Comparison of ENCODE assay signal across 18 cellular contexts in the genomic region with DNA sequence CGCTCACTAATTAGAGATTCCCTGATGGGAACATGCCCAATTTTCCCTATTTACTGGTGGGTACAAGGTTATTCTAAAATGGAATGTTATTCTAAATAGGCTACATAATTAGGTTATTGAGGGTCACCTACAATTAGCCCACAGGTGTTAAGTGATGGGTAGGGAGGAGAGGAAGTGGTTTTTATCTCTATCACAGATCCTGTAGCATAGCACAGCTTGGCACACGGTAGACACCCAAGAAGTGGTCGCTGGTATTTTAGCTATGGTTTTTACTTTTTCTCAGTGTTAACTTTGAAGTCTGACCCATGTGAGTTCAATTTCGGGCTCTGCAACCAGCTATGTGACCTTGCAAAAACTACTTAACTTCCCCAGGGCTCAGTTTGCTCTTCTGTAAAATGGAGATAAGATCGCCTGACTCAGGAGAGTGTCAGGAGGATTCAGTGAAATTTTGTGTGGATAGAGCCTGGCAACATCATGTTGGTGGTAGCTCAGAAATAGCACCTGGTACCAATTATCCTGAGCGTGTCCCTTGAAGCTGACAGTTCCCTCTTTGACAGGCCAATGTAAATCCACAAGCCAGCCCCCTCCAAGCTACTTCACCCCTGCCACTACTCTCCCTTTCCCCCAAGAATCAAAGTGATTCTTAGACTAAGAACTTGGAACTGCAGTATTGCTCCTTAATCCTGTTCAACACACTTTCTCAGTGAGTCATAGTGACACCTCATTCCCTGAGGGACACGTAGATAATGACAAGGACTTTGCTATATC. TPM values are rescaled to one million over a fixed set of nuclear protein-coding genes. Genes with fewer than 3 reads are reported as not detected.
DNase-seq lines count a peak whose midpoint lies in the region; ATAC-seq and TF ChIP-seq lines count a peak whose summit lies in the region.
"Had no signal": no experiment of that assay in that cellular context is flagged by ENCODE, and none has a peak within 500 bp of the region (broad histone marks: within the 10 kb centered on the region; RNA-seq: fewer than 3 reads in every experiment).

No MANE protein-coding gene starts in this region.

- no peak overlapping the region for H3K4me2 ChIP-seq in mesendoderm (ENCODE audit: low read length)

- TF ChIP-seq CTCF in Caco-2 (IDR thresholded peaks at IDR 0.05; ENCODE audit: insufficient read depth in 1 of 2, low read depth in 1 of 2, low read length in 1 of 2, severe bottlenecking in 1 of 2, unreplicated experiment in 1 of 2) (no peak), esophagus muscularis mucosa (IDR thresholded peaks at IDR 0.05) (no peak)

- no peak overlapping the region for H3K4me3 ChIP-seq in Caco-2 (ENCODE audit: low read depth, low read length)
- H3K4me3 ChIP-seq in mesendoderm (ENCODE audit: low read length) = no peak overlapping the region
- H3K4me3 ChIP-seq in esophagus muscularis mucosa = no peak overlapping the region
- H3K4me3 ChIP-seq: body of pancreas, GM12878, lower lobe of right lung had no signal

- no peak for TF ChIP-seq POLR2A in esophagus muscularis mucosa (IDR thresholded peaks at IDR 0.05; ENCODE audit: low read depth)

- no peaks in the 10 kb centered on the region for H3K27me3 Mint-ChIP-seq in Caco-2 (ENCODE audit: insufficient read depth, unreplicated experiment)
- H3K27me3 Mint-ChIP-seq: stimulated activated naive CD8-positive, alpha-beta T cell treated with anti-CD3 and anti-CD28 coated beads, Interleukin-15, Interleukin-2, amounts not matched to agents 100 ng/mL and 50 ng/mL, for 24 hours had no signal

- WGBS in mesendoderm (ENCODE audit: extremely low coverage, insufficient coverage, low lambda C conversion rate) = no CpG with 5 or more reads among the region's 7 CpGs
- 89% methylated on average over 7 of the region's 7 CpGs for WGBS in esophagus muscularis mucosa

- no peak for TF ChIP-seq EP300 in esophagus muscularis mucosa (IDR thresholded peaks at IDR 0.05)

- H3K79me2 ChIP-seq in mesendoderm (ENCODE audit: control insufficient read depth, insufficient read depth, low read length) = no peaks in the 10 kb centered on the region

- no peak for ATAC-seq in HG02884 (IDR thresholded peaks at IDR 0.05; ENCODE audit: unreplicated experiment)
- ATAC-seq: body of pancreas; GM12878; lower lobe of right lung; naive thymus-derived CD8-positive, alpha-beta T cell had no signal

- H3K27me3 ChIP-seq in Caco-2 (replicated peaks; ENCODE audit: control insufficient read depth, insufficient read depth, low read length) = no peaks in the 10 kb centered on the region
- no peaks in the 10 kb centered on the region for H3K27me3 ChIP-seq in mesendoderm (ENCODE audit: insufficient read depth, low read length, poor library complexity)
- no peaks in the 10 kb centered on the region for H3K27me3 ChIP-seq in esophagus muscularis mucosa
- H3K27me3 ChIP-seq: body of pancreas had no signal

- BruUV-seq in Caco-2 (replicated peaks; lab: Mats Ljungman, UMichigan) = TSS peak; percentile 53

- CTCF ChIA-PET in Caco-2 (lab: Charles Lee) = interaction anchor here (1.2 kb wide), 1 partner anchor 9 kb away, joined by 6 read pairs; the partner anchor contains the start of gene LMCD1

- H3K4me1 Mint-ChIP-seq in Caco-2 (ENCODE audit: low read depth, unreplicated experiment) = peaks cover 49% of the 10 kb centered on the region
- H3K4me1 Mint-ChIP-seq: activated naive CD4-positive, alpha-beta T cell treated with anti-CD3 and anti-CD28 coated beads, Interleukin-2, amount 50 U/mL, for 24 hours had no signal

- H3K4me3 Mint-ChIP-seq in Caco-2 (ENCODE audit: unreplicated experiment) = peak overlapping the region; percentile 9
- H3K4me3 Mint-ChIP-seq: activated naive CD4-positive, alpha-beta T cell treated with anti-CD3 and anti-CD28 coated beads, Interleukin-2, amount 50 U/mL, for 24 hours; naive thymus-derived CD8-positive, alpha-beta T cell; stimulated activated naive CD8-positive, alpha-beta T cell treated with anti-CD3 and anti-CD28 coated beads, Interleukin-15, Interleukin-2, amounts not matched to agents 100 ng/mL and 50 ng/mL, for 24 hours had no signal

- no peak overlapping the region for H4K5ac ChIP-seq in mesendoderm (ENCODE audit: low read length)

- no peak overlapping the region for H2AK5ac ChIP-seq in mesendoderm (ENCODE audit: low read length)

- intact Hi-C loops in Caco-2 (cut with micrococcal nuclease; ENCODE audit: unreplicated experiment) (loop anchor here (1.0 kb wide), 1 partner anchor 8 kb away; the partner anchor contains the start of gene LMCD1), esophagus muscularis mucosa (cut with DNase I) (no loop called here)

- H3K27ac Mint-ChIP-seq in Caco-2 (ENCODE audit: unreplicated experiment) = peak overlapping the region; percentile 82
- H3K27ac Mint-ChIP-seq: activated naive CD4-positive, alpha-beta T cell treated with anti-CD3 and anti-CD28 coated beads, Interleukin-2, amount 50 U/mL, for 24 hours; stimulated activated naive CD8-positive, alpha-beta T cell treated with anti-CD3 and anti-CD28 coated beads, Interleukin-15, Interleukin-2, amounts not matched to agents 100 ng/mL and 50 ng/mL, for 24 hours had no signal

- H2BK5ac ChIP-seq in mesendoderm (ENCODE audit: low read length) = no peak overlapping the region

- H3K27ac ChIP-seq in mesendoderm (ENCODE audit: low read depth, low read length) = no peak overlapping the region
- H3K27ac ChIP-seq in esophagus muscularis mucosa (replicated peaks in 1 of 4) = no peak overlapping the region
- H3K27ac ChIP-seq: body of pancreas, lower lobe of right lung had no signal

- H3K36me3 ChIP-seq in Caco-2 (ENCODE audit: control insufficient read depth, insufficient read depth, low read length) = no peaks in the 10 kb centered on the region
- no peaks in the 10 kb centered on the region for H3K36me3 ChIP-seq in mesendoderm (ENCODE audit: control insufficient read depth, insufficient read depth, low read length)
- H3K36me3 ChIP-seq in esophagus muscularis mucosa = no peaks in the 10 kb centered on the region
- H3K36me3 ChIP-seq: lower lobe of right lung had no signal

- H3K4ac ChIP-seq in mesendoderm (ENCODE audit: low read depth, low read length) = no peak overlapping the region

- no peaks in the 10 kb centered on the region for H3K36me3 Mint-ChIP-seq in Caco-2 (ENCODE audit: insufficient read depth, unreplicated experiment)
- H3K36me3 Mint-ChIP-seq: activated naive CD4-positive, alpha-beta T cell treated with anti-CD3 and anti-CD28 coated beads, Interleukin-2, amount 50 U/mL, for 24 hours; naive thymus-derived CD8-positive, alpha-beta T cell had no signal

- no peak overlapping the region for H4K8ac ChIP-seq in mesendoderm (ENCODE audit: low read depth, low read length)

- H3K4me1 ChIP-seq in Caco-2 (peaks cover 70% of the 10 kb centered on the region), mesendoderm (ENCODE audit: control insufficient read depth, low read depth, low read length) (peaks cover 3% of the 10 kb centered on the region), esophagus muscularis mucosa (peaks cover 8 to 34% (median 31%) of the 10 kb centered on the region in 4 donors)
- H3K4me1 ChIP-seq: body of pancreas had no signal

- no peak overlapping the region for H3K18ac ChIP-seq in mesendoderm (ENCODE audit: low read length)

- no peak overlapping the region for H3K9ac ChIP-seq in mesendoderm (ENCODE audit: low read length)

- no peak overlapping the region for H3K56ac ChIP-seq in mesendoderm (ENCODE audit: low read length)

- H2BK15ac ChIP-seq in mesendoderm (replicated peaks; ENCODE audit: low read depth) = no peak overlapping the region

- H3K9me3 Mint-ChIP-seq in Caco-2 (ENCODE audit: unreplicated experiment) = no peaks in the 10 kb centered on the region
- H3K9me3 Mint-ChIP-seq: activated naive CD4-positive, alpha-beta T cell treated with anti-CD3 and anti-CD28 coated beads, Interleukin-2, amount 50 U/mL, for 24 hours; stimulated activated naive CD8-positive, alpha-beta T cell treated with anti-CD3 and anti-CD28 coated beads, Interleukin-15, Interleukin-2, amounts not matched to agents 100 ng/mL and 50 ng/mL, for 24 hours had no signal

- DNase-seq in Caco-2 = no peak
- DNase-seq in NCI-H146 (lab: John Stamatoyannopoulos, UW) = peak; percentile 22
- peak; percentile 46 for DNase-seq in astrocyte of the hippocampus (ENCODE audit: low read depth, low spot score)
- DNase-seq in mesendoderm = peak; percentile 56
- no peak for DNase-seq in activated CD4-positive, alpha-beta T cell treated with anti-CD3 and anti-CD28 coated beads for 4 hours
- no peak for DNase-seq in esophagus muscularis mucosa (ENCODE audit: extremely low spot score)
- DNase-seq in activated CD4-positive, alpha-beta T cell treated with anti-CD3 and anti-CD28 coated beads for 1 hour = no peak
- DNase-seq: activated CD4-positive, alpha-beta T cell treated with anti-CD3 and anti-CD28 coated beads, Interleukin-2, amount 50 U/mL, for 4 hours; activated T-cell treated with anti-CD3 and anti-CD28 coated beads, Interleukin-2, amount 50 U/mL, for 1 hour; body of pancreas; GDM1; lower lobe of right lung; naive thymus-derived CD8-positive, alpha-beta T cell; NCI-H524 had no signal

- no peak overlapping the region for H3K23ac ChIP-seq in mesendoderm (ENCODE audit: low read length)

- POLR2A ChIA-PET in Caco-2 (lab: Charles Lee) = no interaction called here

- H3K9me3 ChIP-seq in Caco-2 (no peaks in the 10 kb centered on the region), esophagus muscularis mucosa (no peaks in the 10 kb centered on the region)
- H3K9me3 ChIP-seq: body of pancreas, lower lobe of right lung had no signal

- H3K79me1 ChIP-seq in mesendoderm (ENCODE audit: low read length) = no peaks in the 10 kb centered on the region

- H2BK120ac ChIP-seq in mesendoderm (ENCODE audit: low read depth, low read length) = no peak overlapping the region

RNA-seq across cellular contexts. Expression of gene LMCD1, which starts 8.7 kb away (rescaled TPM):
- total RNA-seq in Caco-2 (2022) (23.9 and 24.7 TPM in 2 replicates), esophagus muscularis mucosa (100 to 1,000 TPM in 2 of 4 donors, 10 to 100 TPM in 2; 43.2 to 576 (median 131) TPM)
- polyA plus RNA-seq in mesendoderm (2013, experiment 1 of 2) = 7.2 TPM
- polyA plus RNA-seq in mesendoderm (2013, experiment 2 of 2) = 7.6 TPM
- total RNA-seq: naive thymus-derived CD8-positive, alpha-beta T cell had no signal

Comparison
In these comparisons a context has a peak if more than half of its experiments do, and no peak if none do; other contexts are left out.
1. DNase-seq: peak in NCI-H146 (single experiment), astrocyte of the hippocampus (single experiment) and mesendoderm (single experiment); none in Caco-2 (0 of 2), activated CD4-positive, alpha-beta T cell treated with anti-CD3 and anti-CD28 coated beads for 4 hours (0 of 2), esophagus muscularis mucosa (single experiment) and activated CD4-positive, alpha-beta T cell treated with anti-CD3 and anti-CD28 coated beads for 1 hour (single experiment).